Comparison of ENCODE assay signal across 8 cellular contexts in the genomic region with DNA sequence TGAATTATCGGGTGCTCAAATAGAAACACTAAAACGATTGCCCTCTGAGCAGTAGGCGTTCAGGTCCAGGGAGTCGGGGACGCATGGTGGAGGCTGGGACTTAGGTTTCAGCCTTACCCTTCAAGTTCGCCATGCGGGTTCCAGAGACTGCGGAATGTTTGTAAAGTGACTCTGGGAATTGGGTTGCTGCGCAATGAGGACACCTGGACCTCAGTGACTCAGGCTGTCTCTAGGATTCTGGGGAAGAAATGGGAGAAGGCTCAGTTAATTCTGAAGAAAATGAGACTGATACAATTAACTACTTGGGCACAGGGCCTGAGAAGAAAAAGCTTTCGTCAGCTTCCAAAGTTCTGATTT. TPM values are rescaled to one million over a fixed set of nuclear protein-coding genes. Genes with fewer than 3 reads are reported as not detected.
A peak's percentile ranks its signal among the peaks of the same experiment; 100 is the strongest.
DNase-seq lines count a peak whose midpoint lies in the region; ATAC-seq and TF ChIP-seq lines count a peak whose summit lies in the region.

No MANE protein-coding gene starts in this region.

- no peaks in the 10 kb centered on the region; the same call in 1 of the 2 replicates for H4K20me1 ChIP-seq in Karpas-422 (ENCODE audit: insufficient read depth, low read depth, low read length)

- peaks cover 45% of the 10 kb centered on the region for H3K27me3 ChIP-seq in HUES48 (ENCODE audit: control insufficient read depth, insufficient read depth, low read length)
- no peaks in the 10 kb centered on the region for H3K27me3 ChIP-seq in colonic mucosa
- no peaks in the 10 kb centered on the region for H3K27me3 ChIP-seq in muscle layer of colon (ENCODE audit: control insufficient read depth in 1 of 2, insufficient read depth in 2 of 2, low read length in 2 of 2)
- no peaks in the 10 kb centered on the region for H3K27me3 ChIP-seq in Karpas-422 (ENCODE audit: low read length)

- no peaks in the 10 kb centered on the region for H3K79me2 ChIP-seq in Karpas-422 (ENCODE audit: low read length)

- DNase-seq in AG08396 (ENCODE audit: low spot score) (peak; percentile 61), colonic mucosa (no peak), NCI-H2171 (lab: John Stamatoyannopoulos, UW) (no peak), Karpas-422 (no peak)

- intact Hi-C loops in colonic mucosa (cut with DNase I): loop anchor here (5.0 kb wide), 1 partner anchor 38 kb away; no protein-coding TSS in a partner anchor

- no peaks in the 10 kb centered on the region for H3K4me1 ChIP-seq in HUES48 (ENCODE audit: control insufficient read depth, insufficient read depth, low read length)
- peaks cover 23% of the 10 kb centered on the region for H3K4me1 ChIP-seq in colonic mucosa
- H3K4me1 ChIP-seq in muscle layer of colon (ENCODE audit: insufficient read depth, low read length): peaks cover 24% of the 10 kb centered on the region
- H3K4me1 ChIP-seq in Karpas-422 (ENCODE audit: low read length): peaks cover 9% of the 10 kb centered on the region

- no peaks in the 10 kb centered on the region for H3K36me3 ChIP-seq in HUES48 (ENCODE audit: control insufficient read depth, insufficient read depth, low read length)
- H3K36me3 ChIP-seq in colonic mucosa: no peaks in the 10 kb centered on the region
- no peaks in the 10 kb centered on the region for H3K36me3 ChIP-seq in muscle layer of colon (ENCODE audit: insufficient read depth, low read length)
- H3K36me3 ChIP-seq in Karpas-422 (ENCODE audit: insufficient read depth, low read length): no peaks in the 10 kb centered on the region

- H3K27ac ChIP-seq in HUES48 (ENCODE audit: low read depth, low read length) (no peak overlapping the region), colonic mucosa (peak overlapping the region; percentile 95), muscle layer of colon (ENCODE audit: low read depth, low read length) (peak overlapping the region; percentile 73), Karpas-422 (ENCODE audit: low read length) (no peak overlapping the region)

- TF ChIP-seq CTCF in colonic mucosa (IDR thresholded peaks at IDR 0.05): no peak

- H3K9me3 ChIP-seq in HUES48 (ENCODE audit: control insufficient read depth, insufficient read depth, low read length) (no peaks in the 10 kb centered on the region), colonic mucosa (no peaks in the 10 kb centered on the region), muscle layer of colon (ENCODE audit: low read length) (no peaks in the 10 kb centered on the region), Karpas-422 (ENCODE audit: low read length) (no peaks in the 10 kb centered on the region)

- no peak overlapping the region for H3K4me2 ChIP-seq in Karpas-422 (ENCODE audit: low read depth, low read length, poor library complexity, severe bottlenecking)

- ATAC-seq in HG03139 (IDR thresholded peaks at IDR 0.05; ENCODE audit: unreplicated experiment): no peak
- no peak for ATAC-seq in HG02885 (IDR thresholded peaks at IDR 0.05; ENCODE audit: poor library complexity, unreplicated experiment)

- H3K9ac ChIP-seq in HUES48 (ENCODE audit: low read depth, low read length): no peak overlapping the region
- H3K9ac ChIP-seq in colonic mucosa (ENCODE audit: low read depth in 2 of 2, low read length in 2 of 2): peak overlapping the region; percentile 96 to 100
- H3K9ac ChIP-seq in muscle layer of colon (ENCODE audit: low read length): peak overlapping the region; percentile 67
- no peak overlapping the region for H3K9ac ChIP-seq in Karpas-422 (ENCODE audit: low read length)

- no peaks in the 10 kb centered on the region for H3K9me2 ChIP-seq in Karpas-422 (replicated peaks; ENCODE audit: insufficient read depth, low read length)

- no peak overlapping the region for H2AFZ ChIP-seq in Karpas-422 (ENCODE audit: low read length)

- peak overlapping the region; percentile 71 for H3K4me3 ChIP-seq in HUES48 (ENCODE audit: low read depth, low read length)
- H3K4me3 ChIP-seq in colonic mucosa: peak overlapping the region; percentile 60
- H3K4me3 ChIP-seq in muscle layer of colon (ENCODE audit: low read depth in 1 of 2, low read length in 2 of 2): peak overlapping the region; percentile 65 to 89
- H3K4me3 ChIP-seq in Karpas-422 (ENCODE audit: low read length): no peak overlapping the region

RNA-seq across cellular contexts. Expression of gene LGALS3, which starts 1.1 kb away (rescaled TPM):
- total RNA-seq in colonic mucosa: 1,000 to 10,000 TPM; 1,592 to 1,798 TPM
- not detected in 2 replicates for total RNA-seq in Karpas-422 (2014; rRNA removed; shearing (Covaris generic); ENCODE audit: low replicate concordance)

Comparison
In these comparisons a context has a peak if more than half of its experiments do, and no peak if none do; other contexts are left out.
1. H3K27ac ChIP-seq: peak in colonic mucosa (single experiment) and muscle layer of colon (single experiment); none in HUES48 (single experiment) and Karpas-422 (single experiment).
2. H3K9ac ChIP-seq: peak in colonic mucosa (2 of 2) and muscle layer of colon (single experiment); none in HUES48 (single experiment) and Karpas-422 (single experiment).
3. RNA of gene LGALS3, which starts 1.1 kb away (total RNA-seq): 1,592 to 1,798 TPM in colonic mucosa; not detected in Karpas-422; every median in the first group is over 1,000 times any median in the second.